Comparison of ENCODE assay signal across 1 cellular context in the genomic region with DNA sequence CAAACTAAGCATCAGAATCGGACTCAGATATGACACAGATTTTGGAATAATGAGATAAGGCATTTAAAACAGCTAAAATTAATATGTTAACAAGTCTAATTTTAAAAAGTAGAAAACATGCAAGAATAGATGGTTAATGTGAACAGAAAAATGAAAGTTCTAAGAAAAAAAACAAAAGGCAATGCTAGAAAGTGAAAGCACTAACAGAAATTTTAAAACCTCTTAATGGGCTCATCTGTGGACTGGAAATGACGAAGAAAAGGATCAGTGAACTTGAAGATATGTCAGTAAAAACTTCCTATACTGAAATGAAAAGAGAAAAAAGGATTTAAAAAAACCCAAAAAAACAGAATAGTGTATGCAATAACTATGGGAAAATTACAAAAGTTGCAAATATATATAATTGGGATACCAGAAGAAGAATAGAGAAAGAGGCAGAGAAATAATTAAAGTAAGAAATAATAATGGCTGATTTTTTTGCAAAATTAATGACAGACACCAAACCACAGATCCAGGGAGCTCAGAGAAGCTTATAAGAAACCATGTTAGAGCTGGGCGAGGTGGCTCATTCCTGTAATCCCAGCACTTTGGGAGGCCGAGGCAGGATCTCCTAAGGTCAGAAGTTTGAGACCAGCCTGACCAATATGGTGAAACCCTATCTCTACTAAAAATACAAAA.
TF ChIP-seq lines count a peak whose summit lies in the region.

No MANE protein-coding gene starts in this region.

TF ChIP-seq in GM12878, 131 proteins besides CTCF, POLR2A, EP300 and RAD21 (continued from another document):
- TF ChIP-seq HDAC2 (IDR thresholded peaks at IDR 0.05) (no peak), KLF5 (IDR thresholded peaks at IDR 0.05; ENCODE audit: partially characterized antibody) (no peak), TCF12 (IDR thresholded peaks at IDR 0.05; ENCODE audit: low read depth, low read length) (no peak), FOS (IDR thresholded peaks at IDR 0.05; ENCODE audit: borderline replicate concordance, extremely low read depth, insufficient read length) (no peak), DPF2 (IDR thresholded peaks at IDR 0.05) (no peak), SIN3A (IDR thresholded peaks at IDR 0.05; ENCODE audit: low read depth, low read length) (no peak), CBX5 (IDR thresholded peaks at IDR 0.05; ENCODE audit: low read depth) (no peak), CEBPB (IDR thresholded peaks at IDR 0.05; ENCODE audit: borderline replicate concordance in 1 of 2, low read depth in 2 of 2, low read length in 2 of 2) (no peak), SMAD1 (IDR thresholded peaks at IDR 0.05; ENCODE audit: low read depth, partially characterized antibody) (no peak)
- TF ChIP-seq, protein P1, sequence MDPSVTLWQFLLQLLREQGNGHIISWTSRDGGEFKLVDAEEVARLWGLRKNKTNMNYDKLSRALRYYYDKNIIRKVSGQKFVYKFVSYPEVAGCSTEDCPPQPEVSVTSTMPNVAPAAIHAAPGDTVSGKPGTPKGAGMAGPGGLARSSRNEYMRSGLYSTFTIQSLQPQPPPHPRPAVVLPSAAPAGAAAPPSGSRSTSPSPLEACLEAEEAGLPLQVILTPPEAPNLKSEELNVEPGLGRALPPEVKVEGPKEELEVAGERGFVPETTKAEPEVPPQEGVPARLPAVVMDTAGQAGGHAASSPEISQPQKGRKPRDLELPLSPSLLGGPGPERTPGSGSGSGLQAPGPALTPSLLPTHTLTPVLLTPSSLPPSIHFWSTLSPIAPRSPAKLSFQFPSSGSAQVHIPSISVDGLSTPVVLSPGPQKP (IDR thresholded peaks at IDR 0.05; ENCODE audit: low read depth, low read length): no peak
- TF ChIP-seq, protein P2, sequence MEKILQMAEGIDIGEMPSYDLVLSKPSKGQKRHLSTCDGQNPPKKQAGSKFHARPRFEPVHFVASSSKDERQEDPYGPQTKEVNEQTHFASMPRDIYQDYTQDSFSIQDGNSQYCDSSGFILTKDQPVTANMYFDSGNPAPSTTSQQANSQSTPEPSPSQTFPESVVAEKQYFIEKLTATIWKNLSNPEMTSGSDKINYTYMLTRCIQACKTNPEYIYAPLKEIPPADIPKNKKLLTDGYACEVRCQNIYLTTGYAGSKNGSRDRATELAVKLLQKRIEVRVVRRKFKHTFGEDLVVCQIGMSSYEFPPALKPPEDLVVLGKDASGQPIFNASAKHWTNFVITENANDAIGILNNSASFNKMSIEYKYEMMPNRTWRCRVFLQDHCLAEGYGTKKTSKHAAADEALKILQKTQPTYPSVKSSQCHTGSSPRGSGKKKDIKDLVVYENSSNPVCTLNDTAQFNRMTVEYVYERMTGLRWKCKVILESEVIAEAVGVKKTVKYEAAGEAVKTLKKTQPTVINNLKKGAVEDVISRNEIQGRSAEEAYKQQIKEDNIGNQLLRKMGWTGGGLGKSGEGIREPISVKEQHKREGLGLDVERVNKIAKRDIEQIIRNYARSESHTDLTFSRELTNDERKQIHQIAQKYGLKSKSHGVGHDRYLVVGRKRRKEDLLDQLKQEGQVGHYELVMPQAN (conservative IDR thresholded peaks at IDR 0.05): no peak
